Comparison of ENCODE assay signal across 8 cellular contexts in the genomic region with DNA sequence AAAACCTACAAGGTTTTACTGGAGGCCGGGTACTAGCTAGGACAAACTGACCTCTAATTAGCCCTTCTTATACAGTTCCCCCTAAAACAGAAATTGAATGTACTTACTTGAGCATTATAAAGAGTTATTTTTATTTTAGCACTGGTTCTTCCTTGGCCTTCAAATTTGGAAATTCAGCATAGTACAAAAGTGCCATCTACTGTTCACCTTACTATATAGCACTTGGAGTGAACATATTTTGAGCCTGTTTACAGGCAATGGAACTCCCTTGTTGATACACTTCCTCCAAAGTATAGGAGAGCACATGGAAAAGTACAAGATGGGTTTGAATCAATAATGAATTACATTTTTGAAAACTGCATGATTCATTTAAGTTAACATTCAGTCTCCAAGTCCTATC. TPM values are rescaled to one million over a fixed set of nuclear protein-coding genes. Genes with fewer than 3 reads are reported as not detected.
DNase-seq lines count a peak whose midpoint lies in the region; ATAC-seq and TF ChIP-seq lines count a peak whose summit lies in the region.

No MANE protein-coding gene starts in this region.

- no peaks in the 10 kb centered on the region for H3K9me3 ChIP-seq in transverse colon

- CTCF ChIA-PET in WTC11 (lab: Charles Lee), result no interaction called here

- POLR2A ChIA-PET in WTC11 (lab: Charles Lee), result no interaction called here

- in situ Hi-C loops in transverse colon (cut with MboI; ENCODE audit: low pct_ligation_motif_present in 1 of 4, low pct_unique_long_range_greater_than_20kb in 1 of 4, low sequenced_read_pairs in 3 of 4), result loop anchor here in 3 of 4 donors (5.0 to 10.0 kb wide), 6 partner anchors 55 to 507 kb away; no protein-coding TSS in a partner anchor

- H3K4me3 Mint-ChIP-seq in WTC11, result no peak overlapping the region

- WGBS in transverse colon (ENCODE audit: low coverage in 1 of 2), 2 donors, result 12 to 50% methylated on average over 1 of the region's 1 CpG

- H3K9me3 Mint-ChIP-seq in WTC11, result peaks cover 4% of the 10 kb centered on the region

- H3K27me3 Mint-ChIP-seq in WTC11 (ENCODE audit: low read depth), result no peaks in the 10 kb centered on the region

- no peaks in the 10 kb centered on the region for H3K27me3 ChIP-seq in transverse colon

- peaks cover 0 to 8% (median 3%) of the 10 kb centered on the region in 4 donors for H3K4me1 ChIP-seq in transverse colon

- H3K27ac Mint-ChIP-seq in WTC11, result no peak overlapping the region

- peak; percentile 44; the same call in 1 of the 2 replicates for TF ChIP-seq CTCF in WTC11 (IDR thresholded peaks at IDR 0.05)
- TF ChIP-seq CTCF in transverse colon (IDR thresholded peaks at IDR 0.05), result peak; percentile 66 to 70 (median 66)

- intact Hi-C loops in transverse colon (cut with DNase I; ENCODE audit: low total_unique reads), result loop anchor here (5.0 to 10.0 kb wide), 3 partner anchors 57 to 512 kb away; partner anchors contain the start of gene DUSP6

- no peak overlapping the region for H3K27ac ChIP-seq in transverse colon

- H3K4me1 Mint-ChIP-seq in WTC11, result peaks cover 7% of the 10 kb centered on the region

- H3K36me3 Mint-ChIP-seq in WTC11, result no peaks in the 10 kb centered on the region

- TF ChIP-seq EP300 in transverse colon (IDR thresholded peaks at IDR 0.05; ENCODE audit: low read depth), result no peak

- TF ChIP-seq POLR2A in transverse colon (IDR thresholded peaks at IDR 0.05), result no peak

- H3K36me3 ChIP-seq in transverse colon, result no peaks in the 10 kb centered on the region

- ATAC-seq in GM19468 (IDR thresholded peaks at IDR 0.05; ENCODE audit: extremely low read depth, unreplicated experiment), result peak; percentile 23
- no peak for ATAC-seq in WTC11
- no peak for ATAC-seq in HG02642 (IDR thresholded peaks at IDR 0.05; ENCODE audit: poor library complexity, unreplicated experiment)

- DNase-seq in DMS53 (lab: John Stamatoyannopoulos, UW), result peak; percentile 78
- peak; percentile 31 for DNase-seq in NCI-H146 (lab: John Stamatoyannopoulos, UW)
- no peak for DNase-seq in WTC11 (ENCODE audit: low spot score)
- DNase-seq in inferior parietal cortex (ENCODE audit: extremely low spot score), result peak; percentile 72
- no peak for DNase-seq in transverse colon
- DNase-seq in mesenteric fat pad (ENCODE audit: low spot score), result no peak

- H3K4me3 ChIP-seq in transverse colon, result no peak overlapping the region

TF ChIP-seq in WTC11, 78 proteins besides CTCF, POLR2A, EP300 and RAD21:
- TF ChIP-seq NFYB (CRISPR knock-in tag; conservative IDR thresholded peaks at IDR 0.05; ENCODE audit: low read depth) (no peak), SOX15 (CRISPR knock-in tag; IDR thresholded peaks at IDR 0.05) (no peak), TEAD1 (CRISPR knock-in tag; IDR thresholded peaks at IDR 0.05) (no peak), RORB (CRISPR knock-in tag; IDR thresholded peaks at IDR 0.05) (no peak), MAX (CRISPR knock-in tag; IDR thresholded peaks at IDR 0.05) (no peak), NR1H2 (CRISPR knock-in tag; IDR thresholded peaks at IDR 0.05) (no peak)
- TF ChIP-seq, protein P1, sequence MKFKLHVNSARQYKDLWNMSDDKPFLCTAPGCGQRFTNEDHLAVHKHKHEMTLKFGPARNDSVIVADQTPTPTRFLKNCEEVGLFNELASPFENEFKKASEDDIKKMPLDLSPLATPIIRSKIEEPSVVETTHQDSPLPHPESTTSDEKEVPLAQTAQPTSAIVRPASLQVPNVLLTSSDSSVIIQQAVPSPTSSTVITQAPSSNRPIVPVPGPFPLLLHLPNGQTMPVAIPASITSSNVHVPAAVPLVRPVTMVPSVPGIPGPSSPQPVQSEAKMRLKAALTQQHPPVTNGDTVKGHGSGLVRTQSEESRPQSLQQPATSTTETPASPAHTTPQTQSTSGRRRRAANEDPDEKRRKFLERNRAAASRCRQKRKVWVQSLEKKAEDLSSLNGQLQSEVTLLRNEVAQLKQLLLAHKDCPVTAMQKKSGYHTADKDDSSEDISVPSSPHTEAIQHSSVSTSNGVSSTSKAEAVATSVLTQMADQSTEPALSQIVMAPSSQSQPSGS (CRISPR knock-in tag; IDR thresholded peaks at IDR 0.05; ENCODE audit: borderline replicate concordance, low read depth), result no peak

RNA-seq across cellular contexts. Expression of gene POC1B, which starts 3.9 kb away (rescaled TPM):
- total RNA-seq in WTC11 (2021) (17.8 to 22.2 TPM (median 21.3 TPM) in 3 replicates), transverse colon (10 to 100 TPM in 3 of 4 donors, 1 to 10 TPM in 1; 7.8 to 68.5 (median 33.8) TPM), mesenteric fat pad (12.8 TPM)

RNA-seq across cellular contexts. Expression of gene GALNT4, which starts 5.1 kb away (rescaled TPM):
- total RNA-seq in WTC11 (2021) (2.9 to 3.9 TPM (median 3.2 TPM) in 3 replicates), transverse colon (10 to 100 TPM; 11.5 to 37.2 (median 26.1) TPM), mesenteric fat pad (6.7 TPM)

Comparison
In these comparisons a context has a peak if more than half of its experiments do, and no peak if none do; other contexts are left out.
1. DNase-seq: peak in DMS53 (single experiment), NCI-H146 (single experiment) and inferior parietal cortex (single experiment); none in WTC11 (single experiment), transverse colon (single experiment) and mesenteric fat pad (single experiment).